ENCODE assay signal across 16 cellular contexts in genomic region chr14:39395555-39396254, GRCh38. TPM values are rescaled to one million over a fixed set of nuclear protein-coding genes. Genes with fewer than 3 reads are reported as not detected.
DNase-seq lines count a peak whose midpoint lies in the region; ATAC-seq, FAIRE-seq and TF ChIP-seq lines count a peak whose summit lies in the region.
"Had no signal": no experiment of that assay in that cellular context is flagged by ENCODE, and none has a peak within 500 bp of the region (broad histone marks: within the 10 kb centered on the region; RNA-seq: fewer than 3 reads in every experiment).

No MANE protein-coding gene starts in this region.

- DNase-seq in stimulated activated CD4-positive, alpha-beta T cell treated with anti-CD3 and anti-CD28 coated beads, Interleukin-15, amount 100 ng/mL, for 24 hours: peak; percentile 9
- DNase-seq in stimulated activated CD4-positive, alpha-beta T cell treated with anti-CD3 and anti-CD28 coated beads, Interleukin-2, amount 100 ng/mL, for 24 hours: no peak
- DNase-seq in RWPE2 (ENCODE audit: low spot score): no peak
- peak; percentile 36 for DNase-seq in fibroblast of mammary gland (ENCODE audit: low read depth)
- no peak for DNase-seq in Caco-2
- DNase-seq in NCI-H2029 treated with DMSO at 0.1 percent for 48 hours (lab: John Stamatoyannopoulos, UW): no peak
- DNase-seq in H54 (ENCODE audit: insufficient read length, low spot score): no peak
- DNase-seq: NCI-H1436 treated with DMSO at 0.1 percent for 48 hours; NCI-H526 treated with DMSO at 0.1 percent for 48 hours; SJCRH30; stimulated activated CD4-positive, alpha-beta T cell treated with anti-CD3 and anti-CD28 coated beads, Interleukin-2, amount 100 ng/mL, for 48 hours; stimulated activated naive CD4-positive, alpha-beta T cell treated with Interleukin-2 at 50 U/mL for 16 hours had no signal

- H3K4me3 ChIP-seq in RWPE2 (ENCODE audit: severe bottlenecking) (no peak overlapping the region), fibroblast of mammary gland (ENCODE audit: control insufficient read depth, low read depth, low read length) (no peak overlapping the region), Caco-2 (ENCODE audit: low read depth, low read length) (no peak overlapping the region)
- H3K4me3 ChIP-seq: BLaER1, SJCRH30 had no signal

- H3K4me3 Mint-ChIP-seq in Caco-2 (ENCODE audit: unreplicated experiment): no peak overlapping the region
- H3K4me3 Mint-ChIP-seq: activated T-helper 1 cell treated with anti-CD3 and anti-CD28 coated beads, Interleukin-12 subunit alpha, Interleukin-12 subunit beta, Interleukin-2, Interleukin-4 antibody, amounts not matched to agents 30 ng/mL and 10 ng/mL and 1 ng/mL, durations not matched to agents 14 hours and 24 hours and 36 hours had no signal

- H3K9me3 ChIP-seq in RWPE2 (ENCODE audit: severe bottlenecking) (no peaks in the 10 kb centered on the region), Caco-2 (no peaks in the 10 kb centered on the region)
- H3K9me3 ChIP-seq: BLaER1, SJCRH30 had no signal

- intact Hi-C loops in Caco-2 (cut with micrococcal nuclease; ENCODE audit: unreplicated experiment): no loop called here

- no peaks in the 10 kb centered on the region for H3K27me3 Mint-ChIP-seq in Caco-2 (ENCODE audit: insufficient read depth, unreplicated experiment)

- peaks cover 29% of the 10 kb centered on the region for H3K36me3 ChIP-seq in RWPE2 (ENCODE audit: low read depth)
- H3K36me3 ChIP-seq in Caco-2 (ENCODE audit: control insufficient read depth, insufficient read depth, low read length): no peaks in the 10 kb centered on the region; the same call in 1 of the 2 replicates

- H3K27ac Mint-ChIP-seq in Caco-2 (ENCODE audit: unreplicated experiment): no peak overlapping the region
- H3K27ac Mint-ChIP-seq: activated T-helper 1 cell treated with anti-CD3 and anti-CD28 coated beads, Interleukin-12 subunit alpha, Interleukin-12 subunit beta, Interleukin-2, Interleukin-4 antibody, amounts not matched to agents 30 ng/mL and 10 ng/mL and 1 ng/mL, durations not matched to agents 14 hours and 24 hours and 36 hours had no signal

- no peaks in the 10 kb centered on the region for H3K27me3 ChIP-seq in RWPE2 (ENCODE audit: insufficient read depth, poor library complexity, severe bottlenecking)
- no peaks in the 10 kb centered on the region for H3K27me3 ChIP-seq in Caco-2 (replicated peaks; ENCODE audit: control insufficient read depth, insufficient read depth, low read length)
- H3K27me3 ChIP-seq: BLaER1, SJCRH30 had no signal

- CTCF ChIA-PET in Caco-2 (lab: Charles Lee): interaction anchor here (0.6 kb wide), 1 partner anchor 53 kb away, joined by 3 read pairs; no protein-coding TSS in a partner anchor

- no peak for TF ChIP-seq POLR2A in H54 (IDR thresholded peaks at IDR 0.05; ENCODE audit: low read depth, low read length)

- no peak overlapping the region for H3K27ac ChIP-seq in RWPE2 (ENCODE audit: poor library complexity, severe bottlenecking)
- H3K27ac ChIP-seq: BLaER1, SJCRH30, VCaP had no signal

- H3K36me3 Mint-ChIP-seq in Caco-2 (ENCODE audit: insufficient read depth, unreplicated experiment): no peaks in the 10 kb centered on the region

- TF ChIP-seq CTCF in RWPE2 (IDR thresholded peaks at IDR 0.05; ENCODE audit: poor library complexity, severe bottlenecking) (no peak), fibroblast of mammary gland (conservative IDR thresholded peaks at IDR 0.05; ENCODE audit: control insufficient read depth, insufficient read depth, low read depth, low read length) (no peak), Caco-2 (IDR thresholded peaks at IDR 0.05; ENCODE audit: insufficient read depth in 1 of 2, low read depth in 1 of 2, low read length in 1 of 2, severe bottlenecking in 1 of 2, unreplicated experiment in 1 of 2) (no peak)

- ATAC-seq in RWPE2 (ENCODE audit: low read depth) (peak; percentile 70), HG02678 (IDR thresholded peaks at IDR 0.05; ENCODE audit: unreplicated experiment) (no peak)

- no peaks in the 10 kb centered on the region for H3K4me1 ChIP-seq in RWPE2 (ENCODE audit: insufficient read depth, poor library complexity, severe bottlenecking)
- peaks cover 6% of the 10 kb centered on the region; the same call in 1 of the 2 replicates for H3K4me1 ChIP-seq in Caco-2
- H3K4me1 ChIP-seq: BLaER1 had no signal

- POLR2A ChIA-PET in Caco-2 (lab: Charles Lee): no interaction called here

- H3K4me1 Mint-ChIP-seq in Caco-2 (ENCODE audit: low read depth, unreplicated experiment): no peaks in the 10 kb centered on the region

- FAIRE-seq in H54 (lab: Jason Lieb, UNC): no peak

- BruUV-seq in Caco-2 (replicated peaks; lab: Mats Ljungman, UMichigan): no TSS peak

- no peaks in the 10 kb centered on the region for H3K9me3 Mint-ChIP-seq in Caco-2 (ENCODE audit: unreplicated experiment)
- H3K9me3 Mint-ChIP-seq: activated T-helper 1 cell treated with anti-CD3 and anti-CD28 coated beads, Interleukin-12 subunit alpha, Interleukin-12 subunit beta, Interleukin-2, Interleukin-4 antibody, amounts not matched to agents 30 ng/mL and 10 ng/mL and 1 ng/mL, durations not matched to agents 14 hours and 24 hours and 36 hours had no signal

RNA-seq across cellular contexts. Expression of gene FBXO33, which starts 36.5 kb away (rescaled TPM):
- 6.0 and 6.5 TPM in 2 replicates for total RNA-seq in Caco-2 (2022)

Comparison
In these comparisons a context has a peak if more than half of its experiments do, and no peak if none do; other contexts are left out.
1. DNase-seq: peak in stimulated activated CD4-positive, alpha-beta T cell treated with anti-CD3 and anti-CD28 coated beads, Interleukin-15, amount 100 ng/mL, for 24 hours (single experiment) and fibroblast of mammary gland (single experiment); none in stimulated activated CD4-positive, alpha-beta T cell treated with anti-CD3 and anti-CD28 coated beads, Interleukin-2, amount 100 ng/mL, for 24 hours (0 of 2), RWPE2 (single experiment), Caco-2 (0 of 2), NCI-H2029 treated with DMSO at 0.1 percent for 48 hours (single experiment) and H54 (single experiment).